19 cellular contexts compared by ENCODE assay signal in genomic region chr5:57598097-57598496, GRCh38.
"Had no signal": no experiment of that assay in that cellular context is flagged by ENCODE, and none has a peak within 500 bp of the region (broad histone marks: within the 10 kb centered on the region; RNA-seq: fewer than 3 reads in every experiment).

No MANE protein-coding gene starts in this region.

- H3K27me3 ChIP-seq: cardiac muscle cell, gastroesophageal sphincter, heart right ventricle, right atrium auricular region, thyroid gland had no signal

- H3K27ac ChIP-seq: cardiac muscle cell, epithelial cell of prostate, heart right ventricle, psoas muscle, right atrium auricular region, thyroid gland, WERI-Rb-1 had no signal

- H3K36me3 ChIP-seq: cardiac muscle cell, gastroesophageal sphincter, heart right ventricle, right atrium auricular region, thyroid gland, WERI-Rb-1 had no signal

- DNase-seq: activated CD4-positive, alpha-beta T cell treated with anti-CD3 and anti-CD28 coated beads for 1 hour; activated CD8-positive, alpha-beta memory T cell treated with anti-CD3 and anti-CD28 coated beads for 24 hours; activated CD8-positive, alpha-beta memory T cell treated with anti-CD3 and anti-CD28 coated beads, Interleukin-2, amount 50 U/mL, for 4 hours; activated naive CD4-positive, alpha-beta T cell; activated naive CD8-positive, alpha-beta T cell treated with anti-CD3 and anti-CD28 coated beads for 36 hours; activated T-cell treated with anti-CD3 and anti-CD28 coated beads, Interleukin-2, amount 50 U/mL, for 4 hours; heart right ventricle; islet precursor cell; left cardiac atrium; psoas muscle; stimulated activated CD4-positive, alpha-beta T cell treated with anti-CD3 and anti-CD28 coated beads, Interleukin-12 subunit alpha, Interleukin-12 subunit beta, amount 100 ng/mL, for 4 hours; stimulated activated CD4-positive, alpha-beta T cell treated with anti-CD3 and anti-CD28 coated beads, Interleukin-4, amount 100 ng/mL, for 4 hours; stimulated activated naive CD8-positive, alpha-beta T cell treated with anti-CD3 and anti-CD28 coated beads, Interleukin-15, Interleukin-2, amounts not matched to agents 100 U/mL and 50 U/mL, for 24 hours; thyroid gland; WERI-Rb-1 had no signal

- H3K4me1 ChIP-seq: gastroesophageal sphincter, thyroid gland had no signal

- ATAC-seq: gastroesophageal sphincter, heart right ventricle, left cardiac atrium, psoas muscle had no signal

- H3K9me3 ChIP-seq: gastroesophageal sphincter, heart right ventricle, psoas muscle, right atrium auricular region, thyroid gland had no signal

- H3K4me3 ChIP-seq: cardiac muscle cell, gastroesophageal sphincter, heart right ventricle, psoas muscle, right atrium auricular region, thyroid gland had no signal
